29 cellular contexts compared by ENCODE assay signal in genomic region chr2:88543541-88544057, GRCh38.
"Had no signal": no experiment of that assay in that cellular context is flagged by ENCODE, and none has a peak within 500 bp of the region (broad histone marks: within the 10 kb centered on the region; RNA-seq: fewer than 3 reads in every experiment).

No MANE protein-coding gene starts in this region.

- H3K9me3 ChIP-seq: neutrophil, ovary, psoas muscle, right lobe of liver, sigmoid colon, stomach, thoracic aorta, thyroid gland, tibial nerve, upper lobe of left lung, vagina had no signal

- H3K4me1 Mint-ChIP-seq: natural killer cell; nephron; stimulated activated effector memory CD8-positive, alpha-beta T cell treated with anti-CD3 and anti-CD28 coated beads, Interleukin-12 subunit alpha, Interleukin-12 subunit beta, amount 100 ng/mL, for 72 hours; stimulated activated naive B cell treated with anti-CD40 and anti-IgM and Interleukin-4, amounts not matched to agents 10 μg/mL and 1 μg/mL and 100 μg/mL, for 72 hours had no signal

- H3K27ac Mint-ChIP-seq: natural killer cell; nephron; progenitor cell of endocrine pancreas; stimulated activated effector memory CD8-positive, alpha-beta T cell treated with anti-CD3 and anti-CD28 coated beads, Interleukin-12 subunit alpha, Interleukin-12 subunit beta, amount 100 ng/mL, for 72 hours; stimulated activated naive B cell treated with anti-CD40 and anti-IgM and Interleukin-4, amounts not matched to agents 10 μg/mL and 1 μg/mL and 100 μg/mL, for 72 hours; stimulated activated naive CD8-positive, alpha-beta T cell treated with anti-CD3 and anti-CD28 coated beads, Interleukin-15, Interleukin-2, amounts not matched to agents 100 ng/mL and 50 ng/mL, for 24 hours had no signal

- FAIRE-seq: small intestine, urothelium cell line had no signal

- DNase-seq: natural killer cell; nucleus accumbens; ovary; posterior cingulate gyrus; psoas muscle; right cardiac atrium; right lobe of liver; sigmoid colon; small intestine; stimulated activated CD4-positive, alpha-beta T cell treated with anti-CD3 and anti-CD28 coated beads, Interleukin-15, amount 100 ng/mL, for 24 hours; stimulated activated CD4-positive, alpha-beta T cell treated with anti-CD3 and anti-CD28 coated beads, Interleukin-2, amount 100 ng/mL, for 24 hours; stimulated activated CD4-positive, alpha-beta T cell treated with anti-CD3 and anti-CD28 coated beads, Interleukin-2, amount 100 ng/mL, for 48 hours; stimulated activated CD4-positive, alpha-beta T cell treated with anti-CD3 and anti-CD28 coated beads, Interleukin-4, amount 100 ng/mL, for 24 hours; stimulated activated naive B cell treated with anti-CD40 and anti-IgM and Interleukin-4, amounts not matched to agents 10 μg/mL and 1 μg/mL and 100 μg/mL, for 72 hours; stimulated activated naive CD4-positive, alpha-beta T cell treated with Interleukin-2 at 50 U/mL for 16 hours; stomach; thyroid gland; trophoblast cell; upper lobe of left lung had no signal

- H3K79me2 ChIP-seq: parathyroid adenoma had no signal

- H3K36me3 ChIP-seq: neutrophil, ovary, right lobe of liver, sigmoid colon, stomach, thoracic aorta, thyroid gland, tibial nerve, upper lobe of left lung, vagina had no signal

- H3K27ac ChIP-seq: neutrophil, ovary, parathyroid adenoma, psoas muscle, right lobe of liver, sigmoid colon, stomach, thoracic aorta, thyroid gland, tibial nerve, upper lobe of left lung, vagina had no signal

- H3K27me3 ChIP-seq: ovary, right lobe of liver, thyroid gland, upper lobe of left lung, vagina had no signal

- H3K4me3 Mint-ChIP-seq: natural killer cell; nephron; stimulated activated effector memory CD8-positive, alpha-beta T cell treated with anti-CD3 and anti-CD28 coated beads, Interleukin-12 subunit alpha, Interleukin-12 subunit beta, amount 100 ng/mL, for 72 hours; stimulated activated naive B cell treated with anti-CD40 and anti-IgM and Interleukin-4, amounts not matched to agents 10 μg/mL and 1 μg/mL and 100 μg/mL, for 72 hours; stimulated activated naive CD8-positive, alpha-beta T cell treated with anti-CD3 and anti-CD28 coated beads, Interleukin-15, Interleukin-2, amounts not matched to agents 100 ng/mL and 50 ng/mL, for 24 hours had no signal

- H3K9ac ChIP-seq: parathyroid adenoma had no signal

- H3K9me3 Mint-ChIP-seq: natural killer cell, nephron had no signal

- H3K4me1 ChIP-seq: parathyroid adenoma, psoas muscle, right lobe of liver, sigmoid colon, stomach, thyroid gland, tibial nerve, upper lobe of left lung, vagina had no signal

- H2AFZ ChIP-seq: parathyroid adenoma had no signal

- H3K36me3 Mint-ChIP-seq: natural killer cell; stimulated activated effector memory CD8-positive, alpha-beta T cell treated with anti-CD3 and anti-CD28 coated beads, Interleukin-12 subunit alpha, Interleukin-12 subunit beta, amount 100 ng/mL, for 72 hours had no signal

- ATAC-seq: natural killer cell; psoas muscle; right cardiac atrium; right lobe of liver; stimulated activated effector memory CD8-positive, alpha-beta T cell treated with anti-CD3 and anti-CD28 coated beads, Interleukin-12 subunit alpha, Interleukin-12 subunit beta, amount 100 ng/mL, for 72 hours; stimulated activated naive B cell treated with anti-CD40 and anti-IgM and Interleukin-4, amounts not matched to agents 10 μg/mL and 1 μg/mL and 100 μg/mL, for 72 hours had no signal

- H3K4me3 ChIP-seq: ovary, psoas muscle, right lobe of liver, sigmoid colon, stomach, thoracic aorta, thyroid gland, tibial nerve, upper lobe of left lung, vagina had no signal
